In genomic region chr7:66301737-66302136, GRCh38 we compare ENCODE assay signal across 15 cellular contexts.
A peak's percentile ranks its signal among the peaks of the same experiment; 100 is the strongest.
DNase-seq lines count a peak whose midpoint lies in the region; ATAC-seq and TF ChIP-seq lines count a peak whose summit lies in the region.
"Had no signal": no experiment of that assay in that cellular context is flagged by ENCODE, and none has a peak within 500 bp of the region (broad histone marks: within the 10 kb centered on the region; RNA-seq: fewer than 3 reads in every experiment).

No MANE protein-coding gene starts in this region.

- no peak overlapping the region for H2AFZ ChIP-seq in KMS-11 (ENCODE audit: low read depth)
- no peak overlapping the region for H2AFZ ChIP-seq in mammary epithelial cell (ENCODE audit: low read depth, low read length)

- H3K4me2 ChIP-seq in KMS-11 (peak overlapping the region; percentile 83), mammary epithelial cell (ENCODE audit: insufficient read depth, low read depth, low read length) (no peak overlapping the region)
- H3K4me2 ChIP-seq: BLaER1 treated with 17β-estradiol and CSF1 and Interleukin-3, amounts not matched to agents 10 nM and 100 nM had no signal

- in situ Hi-C loops in mammary epithelial cell (cut with MboI; ENCODE audit: low sequenced_read_pairs in 2 of 2) = no loop called here

- intact Hi-C loops in mammary epithelial cell (cut with micrococcal nuclease) = loop anchor here (2.0 kb wide), 1 partner anchor 35 kb away; no protein-coding TSS in a partner anchor

- H3K27ac ChIP-seq in KMS-11 (peak overlapping the region; percentile 50), mammary epithelial cell (ENCODE audit: insufficient read depth, low read depth, low read length) (no peak overlapping the region)
- H3K27ac ChIP-seq: BLaER1 treated with 17β-estradiol and CSF1 and Interleukin-3, amounts not matched to agents 10 nM and 100 nM; Peyer's patch had no signal

- H3K9me3 Mint-ChIP-seq in effector memory CD8-positive, alpha-beta T cell = peaks cover 4 to 10% of the 10 kb centered on the region in 2 donors

- H3K4me3 Mint-ChIP-seq in effector memory CD8-positive, alpha-beta T cell = no peak overlapping the region

- dilution Hi-C loops in mammary epithelial cell (cut with HindIII; ENCODE audit: low sequenced_read_pairs) = no loop called here

- H4K20me1 ChIP-seq in KMS-11 (ENCODE audit: insufficient read depth) (no peaks in the 10 kb centered on the region), mammary epithelial cell (ENCODE audit: insufficient read depth, low read length) (no peaks in the 10 kb centered on the region)

- no peaks in the 10 kb centered on the region for H3K27me3 ChIP-seq in KMS-11 (ENCODE audit: insufficient read depth, low read depth)
- H3K27me3 ChIP-seq in mammary epithelial cell (ENCODE audit: insufficient read depth, low read length) = no peaks in the 10 kb centered on the region
- H3K27me3 ChIP-seq: BLaER1 treated with 17β-estradiol and CSF1 and Interleukin-3, amounts not matched to agents 10 nM and 100 nM; Peyer's patch had no signal

- no TSS peak for BruUV-seq in mammary epithelial cell (replicated peaks; lab: Mats Ljungman, UMichigan)

- DNase-seq in NOMO-1 treated with dmso at 0.1 percent for 144 hours (lab: John Stamatoyannopoulos, UW; ENCODE audit: unreplicated experiment) = peak; percentile 49
- DNase-seq in fibroblast of pulmonary artery (ENCODE audit: low read depth) = peak; percentile 42
- DNase-seq in mammary epithelial cell = no peak
- no peak for DNase-seq in effector memory CD8-positive, alpha-beta T cell
- DNase-seq: DMS 273 treated with DMSO at 0.1 percent for 48 hours, NCI-H1105, NCI-H1694 treated with DMSO at 0.1 percent for 48 hours, Peyer's patch, Right ventricle myocardium superior had no signal

- peaks cover 93% of the 10 kb centered on the region for H3K79me2 ChIP-seq in KMS-11 (ENCODE audit: insufficient read depth, low read depth)
- H3K79me2 ChIP-seq in mammary epithelial cell (ENCODE audit: insufficient read depth, low read length) = peaks cover 77% of the 10 kb centered on the region

- no peak for TF ChIP-seq CTCF in KMS-11 (conservative IDR thresholded peaks at IDR 0.05; ENCODE audit: low read depth, low read length)
- TF ChIP-seq CTCF in fibroblast of pulmonary artery (IDR thresholded peaks at IDR 0.05; ENCODE audit: low read length, missing control alignments) = no peak
- no peak for TF ChIP-seq CTCF in mammary epithelial cell (conservative IDR thresholded peaks at IDR 0.05 in 1 of 2, IDR thresholded peaks at IDR 0.05 in 1 of 2; ENCODE audit: extremely low read depth in 1 of 2, insufficient read depth in 1 of 2, low read depth in 1 of 2, low read length in 2 of 2)

- 93% methylated on average over 3 of the region's 3 CpGs for WGBS in mammary epithelial cell (ENCODE audit: low coverage, missing lambda C conversion rate)

- H3K27me3 Mint-ChIP-seq in effector memory CD8-positive, alpha-beta T cell = peaks cover 0 to 3% of the 10 kb centered on the region in 2 donors
- H3K27me3 Mint-ChIP-seq: IgD-negative memory B cell had no signal

- no peaks in the 10 kb centered on the region for H3K36me3 Mint-ChIP-seq in effector memory CD8-positive, alpha-beta T cell (ENCODE audit: insufficient read depth)

- CTCF ChIA-PET in mammary epithelial cell (lab: Charles Lee; ENCODE audit: low non-redundant PET) = no interaction called here

- no peaks in the 10 kb centered on the region for H3K9me3 ChIP-seq in mammary epithelial cell (replicated peaks; ENCODE audit: insufficient read depth, low read length)
- H3K9me3 ChIP-seq: HAP-1 had no signal

- H3K36me3 ChIP-seq in KMS-11 (ENCODE audit: insufficient read depth) (no peaks in the 10 kb centered on the region; the same call in 1 of the 2 replicates), mammary epithelial cell (ENCODE audit: insufficient read depth, low read length) (no peaks in the 10 kb centered on the region)
- H3K36me3 ChIP-seq: HAP-1, Peyer's patch had no signal

- H3K4me1 ChIP-seq in KMS-11 (ENCODE audit: low read depth, poor library complexity, severe bottlenecking) (peaks cover 99% of the 10 kb centered on the region), mammary epithelial cell (ENCODE audit: insufficient read depth, low read length) (peaks cover 26% of the 10 kb centered on the region)
- H3K4me1 ChIP-seq: Peyer's patch had no signal

- H3K9ac ChIP-seq in KMS-11 = peak overlapping the region; percentile 22; the same call in 1 of the 2 replicates
- H3K9ac ChIP-seq in mammary epithelial cell (ENCODE audit: insufficient read depth, low read length) = no peak overlapping the region
- H3K9ac ChIP-seq: BLaER1 treated with 17β-estradiol and CSF1 and Interleukin-3, amounts not matched to agents 10 nM and 100 nM had no signal

- no peak overlapping the region for H3K27ac Mint-ChIP-seq in effector memory CD8-positive, alpha-beta T cell
- H3K27ac Mint-ChIP-seq: IgD-negative memory B cell had no signal

- no peaks in the 10 kb centered on the region for H3K4me1 Mint-ChIP-seq in effector memory CD8-positive, alpha-beta T cell (ENCODE audit: low read depth in 2 of 2)
- H3K4me1 Mint-ChIP-seq: IgD-negative memory B cell had no signal

- H3K4me3 ChIP-seq in KMS-11 (IDR thresholded peaks at IDR 0.05; ENCODE audit: insufficient read depth, low read depth, low read length) (no peak overlapping the region), fibroblast of pulmonary artery (replicated peaks; ENCODE audit: low read depth, low read length) (no peak overlapping the region), mammary epithelial cell (replicated peaks in 1 of 3; ENCODE audit: insufficient read depth in 1 of 3, low read depth in 2 of 3, low read length in 3 of 3) (no peak overlapping the region)
- H3K4me3 ChIP-seq: BLaER1 treated with 17β-estradiol and CSF1 and Interleukin-3, amounts not matched to agents 10 nM and 100 nM; HAP-1; Peyer's patch had no signal

- ATAC-seq in HG03280 (IDR thresholded peaks at IDR 0.05; ENCODE audit: unreplicated experiment) (no peak), GM21723 (IDR thresholded peaks at IDR 0.05; ENCODE audit: unreplicated experiment) (no peak)
- no peak for ATAC-seq in effector memory CD8-positive, alpha-beta T cell (replicated peaks)

Comparison
In these comparisons a context has a peak if more than half of its experiments do, and no peak if none do; other contexts are left out.
1. DNase-seq: peak in NOMO-1 treated with dmso at 0.1 percent for 144 hours (single experiment) and fibroblast of pulmonary artery (single experiment); none in mammary epithelial cell (single experiment) and effector memory CD8-positive, alpha-beta T cell (0 of 3).